In genomic region chr4:188841523-188841922, GRCh38 we compare ENCODE assay signal across 20 cellular contexts.
DNase-seq lines count a peak whose midpoint lies in the region; ATAC-seq and TF ChIP-seq lines count a peak whose summit lies in the region.
"Had no signal": no experiment of that assay in that cellular context is flagged by ENCODE, and none has a peak within 500 bp of the region (broad histone marks: within the 10 kb centered on the region; RNA-seq: fewer than 3 reads in every experiment).

No MANE protein-coding gene starts in this region.

- no peak for TF ChIP-seq CTCF in BJ (IDR thresholded peaks at IDR 0.05; ENCODE audit: insufficient read depth, low read depth, low read length)
- TF ChIP-seq CTCF in RWPE1 (conservative IDR thresholded peaks at IDR 0.05; ENCODE audit: low read depth), result no peak
- TF ChIP-seq CTCF in GM13977 (IDR thresholded peaks at IDR 0.05; ENCODE audit: extremely low read depth, insufficient read depth, missing control alignments), result no peak

- in situ Hi-C loops in GM13977 (cut with MboI; ENCODE audit: low pct_unique_long_range_greater_than_20kb, low sequenced_read_pairs, unreplicated experiment), result no loop called here

- peak; percentile 8 for DNase-seq in BJ (ENCODE audit: low read depth)
- peak; percentile 3 for DNase-seq in HT1080 (ENCODE audit: low read depth)
- DNase-seq in RWPE1 (ENCODE audit: low spot score), result peak; percentile 7
- DNase-seq in myocyte (ENCODE audit: low read depth), result peak; percentile 28
- DNase-seq in GM13977 (ENCODE audit: low spot score), result no peak
- DNase-seq in effector CD4-positive, alpha-beta T cell, result no peak
- no peak for DNase-seq in NCI-H2227 (lab: John Stamatoyannopoulos, UW; ENCODE audit: unreplicated experiment)
- DNase-seq: 8988T; Caco-2; CD4-positive, CD25-positive, alpha-beta regulatory T cell; DMS153; Kasumi-1; NCI-H1694 treated with DMSO at 0.1 percent for 48 hours; NCI-H2107; NCI-H2227 treated with DMSO at 0.1 percent for 48 hours; NCI-H510A treated with DMSO at 0.1 percent for 48 hours had no signal

- no peaks in the 10 kb centered on the region; the same call in 1 of the 2 replicates for H3K27me3 ChIP-seq in BJ (ENCODE audit: control insufficient read depth, insufficient read depth, low read length)
- H3K27me3 ChIP-seq: SJSA1 had no signal

- no peak overlapping the region for H3K27ac ChIP-seq in RWPE1
- H3K27ac ChIP-seq: HL-60, SJSA1 had no signal

- ATAC-seq in HG03571 (IDR thresholded peaks at IDR 0.05; ENCODE audit: unreplicated experiment), result no peak

- CTCF ChIA-PET in BJ (lab: Yijun Ruan, JAX) (no interaction called here), RWPE1 (lab: Yijun Ruan, JAX) (no interaction called here)

- H3K36me3 ChIP-seq in BJ (ENCODE audit: control insufficient read depth, insufficient read depth, low read length), result no peaks in the 10 kb centered on the region
- H3K36me3 ChIP-seq: HAP-1, SJSA1 had no signal

- POLR2A ChIA-PET in BJ (lab: Charles Lee), result no interaction called here
- POLR2A ChIA-PET in RWPE1 (lab: Yijun Ruan, JAX; ENCODE audit: low non-redundant PET), result no interaction called here

- H3K4me3 ChIP-seq in BJ (ENCODE audit: low read depth, low read length), result no peak overlapping the region
- H3K4me3 ChIP-seq: HAP-1, SJSA1 had no signal

Comparison
In these comparisons a context has a peak if more than half of its experiments do, and no peak if none do; other contexts are left out.
1. DNase-seq: peak in BJ (single experiment), HT1080 (single experiment), RWPE1 (single experiment) and myocyte (single experiment); none in GM13977 (single experiment), effector CD4-positive, alpha-beta T cell (single experiment) and NCI-H2227 (single experiment).